Comparison of ENCODE assay signal across 23 cellular contexts in the genomic region with DNA sequence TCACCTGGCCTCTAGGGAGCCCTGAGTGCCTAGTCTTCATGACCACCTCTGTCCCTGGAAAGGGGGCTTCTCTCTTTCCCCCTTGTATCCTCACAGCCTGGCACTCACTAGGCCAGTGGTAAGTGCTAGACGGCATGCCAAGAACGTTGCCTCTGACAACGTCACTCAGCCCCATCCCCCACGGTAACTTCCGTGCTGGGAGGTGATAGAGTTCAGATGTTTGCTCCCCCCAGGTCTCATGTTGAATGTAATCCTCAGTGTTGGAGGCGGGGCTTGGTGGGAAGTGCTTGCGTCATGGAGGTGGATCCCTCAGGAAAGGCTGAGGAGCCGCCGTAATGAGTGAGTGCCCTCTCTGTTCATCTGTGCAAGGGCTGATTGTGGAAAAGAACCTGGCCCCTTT.
A peak's percentile ranks its signal among the peaks of the same experiment; 100 is the strongest.
DNase-seq lines count a peak whose midpoint lies in the region; ATAC-seq, FAIRE-seq and TF ChIP-seq lines count a peak whose summit lies in the region.
"Had no signal": no experiment of that assay in that cellular context is flagged by ENCODE, and none has a peak within 500 bp of the region (broad histone marks: within the 10 kb centered on the region; RNA-seq: fewer than 3 reads in every experiment).

No MANE protein-coding gene starts in this region.

- H3K9me3 ChIP-seq in IMR-90 (ENCODE audit: control insufficient read depth, insufficient read depth, low read length) (peaks cover 56% of the 10 kb centered on the region), H1 (ENCODE audit: insufficient read depth in 2 of 2, low read depth in 1 of 2, low read length in 1 of 2) (peaks cover 0 to 3% of the 10 kb centered on the region in 2 experiments; a peak in 1 of 4 replicates), neuronal stem cell (replicated peaks in 1 of 2; ENCODE audit: control insufficient read depth in 2 of 2, insufficient read depth in 1 of 2, low read depth in 1 of 2, low read length in 2 of 2) (peaks cover 0 to 4% of the 10 kb centered on the region in 2 donors)
- H3K9me3 ChIP-seq: BE2C had no signal

- H3K79me2 ChIP-seq in H1 (ENCODE audit: control insufficient read depth in 1 of 2, insufficient read depth in 2 of 2, low read length in 2 of 2): no peaks in the 10 kb centered on the region; a peak in 1 of 4 replicates

- no peak overlapping the region for H2BK15ac ChIP-seq in IMR-90 (ENCODE audit: low read depth, low read length)
- H2BK15ac ChIP-seq in H1 (ENCODE audit: low read length): no peak overlapping the region
- H2BK15ac ChIP-seq in neuronal stem cell (ENCODE audit: low read length): no peak overlapping the region

- H3K23ac ChIP-seq in IMR-90 (ENCODE audit: low read depth, low read length) (no peak overlapping the region), H1 (ENCODE audit: insufficient read length) (no peak overlapping the region), neuronal stem cell (ENCODE audit: low read depth, low read length, poor library complexity) (no peak overlapping the region)

- ATAC-seq in IMR-90 (ENCODE audit: low read depth) (no peak), WTC11 (no peak), HG02885 (IDR thresholded peaks at IDR 0.05; ENCODE audit: poor library complexity, unreplicated experiment) (no peak)

- H4K8ac ChIP-seq in IMR-90 (ENCODE audit: low read depth in 2 of 2, low read length in 2 of 2): no peak overlapping the region
- H4K8ac ChIP-seq in H1 (ENCODE audit: extremely low read depth, insufficient read depth, low read length): no peak overlapping the region; the same call in 1 of the 2 replicates
- no peak overlapping the region for H4K8ac ChIP-seq in neuronal stem cell (ENCODE audit: low read depth, low read length)

- no peak overlapping the region for H3K4ac ChIP-seq in IMR-90 (ENCODE audit: low read depth, low read length)
- no peak overlapping the region for H3K4ac ChIP-seq in H1 (replicated peaks; ENCODE audit: insufficient read length, low read depth, low read length)
- H3K4ac ChIP-seq in neuronal stem cell (ENCODE audit: low read length): no peak overlapping the region

- H3K36me3 Mint-ChIP-seq in WTC11: no peaks in the 10 kb centered on the region
- H3K36me3 Mint-ChIP-seq: CD4-positive, CD25-positive, alpha-beta regulatory T cell; CD8-positive, alpha-beta memory T cell had no signal

- H3K4me3 Mint-ChIP-seq in WTC11: no peak overlapping the region
- H3K4me3 Mint-ChIP-seq: CD4-positive, CD25-positive, alpha-beta regulatory T cell; CD8-positive, alpha-beta memory T cell; HFFc6; IgD-negative memory B cell had no signal

- FAIRE-seq in H1 (lab: Jason Lieb, UNC): no peak
- FAIRE-seq: A204.1, GM12892, GM18507, HTR-8/SVneo had no signal

- dilution Hi-C loops in IMR-90 (cut with HindIII; ENCODE audit: low sequenced_read_pairs, unreplicated experiment): no loop called here

- peaks cover 2% of the 10 kb centered on the region; the same call in 1 of the 2 replicates for H3K27me3 Mint-ChIP-seq in WTC11 (ENCODE audit: low read depth)
- H3K27me3 Mint-ChIP-seq: CD4-positive, CD25-positive, alpha-beta regulatory T cell; IgD-negative memory B cell had no signal

- H3K27me3 ChIP-seq in IMR-90 (ENCODE audit: control insufficient read depth, insufficient read depth, low read length) (no peaks in the 10 kb centered on the region), H1 (replicated peaks in 1 of 4; ENCODE audit: control insufficient read depth in 3 of 4, extremely low read depth in 1 of 4, insufficient read depth in 3 of 4, low read length in 3 of 4) (no peaks in the 10 kb centered on the region), neuronal stem cell (ENCODE audit: control insufficient read depth in 3 of 3, insufficient read depth in 3 of 3, low read depth in 1 of 3, low read length in 3 of 3) (no peaks in the 10 kb centered on the region)
- H3K27me3 ChIP-seq: BE2C had no signal

- H3K56ac ChIP-seq in IMR-90 (ENCODE audit: extremely low read depth, insufficient read depth, low read length): no peak overlapping the region
- no peak overlapping the region for H3K56ac ChIP-seq in H1 (replicated peaks; ENCODE audit: insufficient read length, low read depth, low read length)

- no peak overlapping the region for H3K27ac Mint-ChIP-seq in WTC11
- H3K27ac Mint-ChIP-seq: CD4-positive, CD25-positive, alpha-beta regulatory T cell; CD8-positive, alpha-beta memory T cell; HFFc6 had no signal

- no peak for TF ChIP-seq POLR2A in IMR-90 (IDR thresholded peaks at IDR 0.05; ENCODE audit: low read depth, low read length)
- no peak for TF ChIP-seq POLR2A in H1 (IDR thresholded peaks at IDR 0.05; ENCODE audit: control extremely low read depth in 1 of 2, low read depth in 2 of 2, low read length in 2 of 2)

- no peak overlapping the region for H2AFZ ChIP-seq in IMR-90 (replicated peaks; ENCODE audit: low read length, poor library complexity)
- H2AFZ ChIP-seq in H1 (ENCODE audit: low read length): 0 out of 2 replicates have a peak overlapping the region, but pooled peaks have one; percentile 35
- H2AFZ ChIP-seq in neuronal stem cell (ENCODE audit: low read length): no peak overlapping the region

- no peaks in the 10 kb centered on the region for H3K4me1 Mint-ChIP-seq in WTC11
- H3K4me1 Mint-ChIP-seq: CD4-positive, CD25-positive, alpha-beta regulatory T cell; CD8-positive, alpha-beta memory T cell; IgD-negative memory B cell had no signal

- CTCF ChIA-PET in IMR-90 (lab: Yijun Ruan, JAX): no interaction called here
- CTCF ChIA-PET in H1 (lab: Charles Lee; ENCODE audit: partially characterized antibody): no interaction called here
- CTCF ChIA-PET in WTC11 (lab: Charles Lee): no interaction called here

- no peak for TF ChIP-seq CTCF in IMR-90 (conservative IDR thresholded peaks at IDR 0.05; ENCODE audit: low read depth, low read length)
- no peak for TF ChIP-seq CTCF in H1 (IDR thresholded peaks at IDR 0.05; ENCODE audit: control extremely low read depth in 1 of 3, insufficient read depth in 1 of 3, low read depth in 1 of 3, low read length in 3 of 3)
- TF ChIP-seq CTCF in WTC11 (IDR thresholded peaks at IDR 0.05): no peak

- DNase-seq in IMR-90: no peak
- DNase-seq in H1 (ENCODE audit: low read depth in 1 of 2, low spot score in 2 of 2): no peak
- no peak for DNase-seq in neuronal stem cell (ENCODE audit: low spot score)
- no peak for DNase-seq in WTC11 (ENCODE audit: low spot score)
- DNase-seq in T-helper 1 cell: no peak
- DNase-seq: ACHN; BE2C; C1 segment of cervical spinal cord; CD4-positive, CD25-positive, alpha-beta regulatory T cell; CD8-positive, alpha-beta memory T cell; COR-L47; DMS 273 treated with DMSO at 0.1 percent for 48 hours; DMS53; GDM1; HCEC 1CT; HFFc6; KG1 had no signal

- H4K5ac ChIP-seq in IMR-90 (ENCODE audit: low read depth, low read length) (no peak overlapping the region), H1 (ENCODE audit: insufficient read length, low read depth, low read length) (no peak overlapping the region)

- TF ChIP-seq EP300 in H1 (IDR thresholded peaks at IDR 0.05; ENCODE audit: borderline replicate concordance in 1 of 2, low read depth in 2 of 2, low read length in 2 of 2): no peak

- H2BK120ac ChIP-seq in IMR-90 (ENCODE audit: low read depth, low read length) (no peak overlapping the region), H1 (replicated peaks; ENCODE audit: low read depth, low read length) (no peak overlapping the region), neuronal stem cell (ENCODE audit: low read depth, low read length) (no peak overlapping the region)

- peak overlapping the region; percentile 24 for H2AK9ac ChIP-seq in IMR-90 (replicated peaks; ENCODE audit: low read depth, low read length, poor library complexity)

- H3K36me3 ChIP-seq in IMR-90 (ENCODE audit: control insufficient read depth, insufficient read depth, low read length) (no peaks in the 10 kb centered on the region), H1 (ENCODE audit: control insufficient read depth in 2 of 4, insufficient read depth in 4 of 4, low read length in 3 of 4) (no peaks in the 10 kb centered on the region), neuronal stem cell (replicated peaks in 1 of 2; ENCODE audit: control insufficient read depth in 2 of 2, insufficient read depth in 2 of 2, low read length in 2 of 2) (no peaks in the 10 kb centered on the region)
- H3K36me3 ChIP-seq: BE2C had no signal

- H3K14ac ChIP-seq in IMR-90 (replicated peaks; ENCODE audit: low read depth, low read length) (no peak overlapping the region), H1 (ENCODE audit: insufficient read length) (no peak overlapping the region), neuronal stem cell (ENCODE audit: low read length) (no peak overlapping the region)

- H2BK5ac ChIP-seq in IMR-90 (ENCODE audit: low read depth, low read length, poor library complexity, severe bottlenecking) (no peak overlapping the region), H1 (ENCODE audit: low read depth, low read length) (no peak overlapping the region), neuronal stem cell (ENCODE audit: low read length) (no peak overlapping the region)

- H3K4me1 ChIP-seq in IMR-90 (ENCODE audit: control insufficient read depth, insufficient read depth, low read length) (no peaks in the 10 kb centered on the region), H1 (replicated peaks in 1 of 4; ENCODE audit: control insufficient read depth in 3 of 4, insufficient read depth in 4 of 4, low read length in 3 of 4) (no peaks in the 10 kb centered on the region), neuronal stem cell (ENCODE audit: control insufficient read depth in 2 of 2, insufficient read depth in 1 of 2, low read depth in 1 of 2, low read length in 2 of 2) (peaks cover 0 to 2% of the 10 kb centered on the region in 2 donors)
- H3K4me1 ChIP-seq: BE2C had no signal

- peaks cover 10% of the 10 kb centered on the region for H3K9me3 Mint-ChIP-seq in WTC11

- TF ChIP-seq RAD21 in IMR-90 (IDR thresholded peaks at IDR 0.05; ENCODE audit: low read length) (no peak), H1 (IDR thresholded peaks at IDR 0.05 in 1 of 2, conservative IDR thresholded peaks at IDR 0.05 in 1 of 2; ENCODE audit: low read depth in 2 of 2, low read length in 2 of 2) (no peak)

- H3K4me2 ChIP-seq in IMR-90 (ENCODE audit: low read depth, low read length) (no peak overlapping the region), H1 (ENCODE audit: insufficient read depth in 1 of 2, low read depth in 2 of 2, low read length in 2 of 2) (no peak overlapping the region), neuronal stem cell (ENCODE audit: insufficient read depth, low read length, poor library complexity, severe bottlenecking) (no peak overlapping the region)

- no CpG with 5 or more reads among the region's 9 CpGs for WGBS in IMR-90 (ENCODE audit: extremely low coverage in 2 of 2, insufficient read length in 1 of 2), 2 experiments
- WGBS in H1 (ENCODE audit: extremely low coverage in 1 of 2, insufficient coverage in 1 of 2, insufficient read length in 1 of 2, insufficient replicate concordance in 2 of 2, low coverage in 1 of 2, low lambda C conversion rate in 2 of 2, missing lambda C conversion rate in 1 of 2), 2 experiments: 91% methylated on average over 9 of the region's 9 CpGs; no CpG with 5 or more reads in 1 of the 2 experiments
- no CpG with 5 or more reads among the region's 9 CpGs for WGBS in neuronal stem cell (ENCODE audit: extremely low coverage in 2 of 2, insufficient read length in 2 of 2, insufficient replicate concordance in 1 of 2), 2 donors

- no peak overlapping the region for H3K9ac ChIP-seq in IMR-90 (ENCODE audit: low read depth, low read length)
- H3K9ac ChIP-seq in H1 (replicated peaks in 1 of 4; ENCODE audit: extremely low read depth in 1 of 4, low read depth in 3 of 4, low read length in 3 of 4): no peak overlapping the region
- H3K9ac ChIP-seq in neuronal stem cell (ENCODE audit: low read depth, low read length, poor library complexity): no peak overlapping the region

- in situ Hi-C loops in IMR-90 (cut with MboI; ENCODE audit: low sequenced_read_pairs): no loop called here

- H3K27ac ChIP-seq in IMR-90 (ENCODE audit: insufficient read depth, low read length) (no peak overlapping the region), H1 (ENCODE audit: low read depth, low read length) (no peak overlapping the region), neuronal stem cell (replicated peaks; ENCODE audit: low read length) (no peak overlapping the region)

- no TSS peak for BruUV-seq in IMR-90 (replicated peaks; lab: Mats Ljungman, UMichigan)

- H4K91ac ChIP-seq in IMR-90 (ENCODE audit: insufficient read depth, low read depth, low read length): no peak overlapping the region
- H4K91ac ChIP-seq in H1 (replicated peaks; ENCODE audit: insufficient read length, low read length): no peak overlapping the region
- H4K91ac ChIP-seq in neuronal stem cell (ENCODE audit: low read depth, low read length, poor library complexity): no peak overlapping the region

- H3K4me3 ChIP-seq in IMR-90 (ENCODE audit: insufficient read depth, low read depth, low read length) (no peak overlapping the region), H1 (ENCODE audit: extremely low read depth in 1 of 4, insufficient read depth in 2 of 4, low read depth in 3 of 4, low read length in 4 of 4) (no peak overlapping the region), neuronal stem cell (ENCODE audit: low read length in 2 of 2) (no peak overlapping the region)

- peaks cover 8% of the 10 kb centered on the region; the same call in 1 of the 2 replicates for H3K23me2 ChIP-seq in H1 (ENCODE audit: low read depth, low read length)

- H4K20me1 ChIP-seq in IMR-90 (ENCODE audit: insufficient read depth, low read length) (no peaks in the 10 kb centered on the region), H1 (replicated peaks in 1 of 2; ENCODE audit: control insufficient read depth in 1 of 2, insufficient read depth in 2 of 2, low read length in 2 of 2) (peaks cover 0 to 6% of the 10 kb centered on the region in 2 experiments)

- no peaks in the 10 kb centered on the region for H3K9me1 ChIP-seq in IMR-90 (ENCODE audit: insufficient read depth, low read length)

- H3K18ac ChIP-seq in IMR-90 (ENCODE audit: low read depth, low read length) (no peak overlapping the region), H1 (ENCODE audit: extremely low read depth, low read length) (no peak overlapping the region), neuronal stem cell (ENCODE audit: low read length) (peak overlapping the region; percentile 39)

- H2AK5ac ChIP-seq in IMR-90 (ENCODE audit: low read depth, low read length) (no peak overlapping the region), H1 (ENCODE audit: low read depth, low read length) (no peak overlapping the region), neuronal stem cell (ENCODE audit: low read depth, low read length) (no peak overlapping the region)

- H2BK12ac ChIP-seq in H1 (ENCODE audit: low read depth, low read length) (no peak overlapping the region), neuronal stem cell (ENCODE audit: low read length) (no peak overlapping the region)

- no peaks in the 10 kb centered on the region for H3K79me1 ChIP-seq in IMR-90 (ENCODE audit: low read depth in 1 of 2, low read length in 2 of 2)
- no peaks in the 10 kb centered on the region for H3K79me1 ChIP-seq in H1 (ENCODE audit: low read depth, low read length)
- no peaks in the 10 kb centered on the region for H3K79me1 ChIP-seq in neuronal stem cell (ENCODE audit: low read depth, low read length)

- intact Hi-C loops in IMR-90 (cut with micrococcal nuclease): no loop called here

- H2BK20ac ChIP-seq in IMR-90 (ENCODE audit: low read depth, low read length) (no peak overlapping the region), H1 (ENCODE audit: low read length) (no peak overlapping the region)

- POLR2A ChIA-PET in IMR-90 (lab: Charles Lee; ENCODE audit: unreplicated experiment) (no interaction called here), H1 (lab: Charles Lee; ENCODE audit: partially characterized antibody) (no interaction called here), WTC11 (lab: Charles Lee) (no interaction called here)
